8 cellular contexts compared by ENCODE assay signal in genomic region chr3:128074851-128075515, GRCh38. TPM values are rescaled to one million over a fixed set of nuclear protein-coding genes. Genes with fewer than 3 reads are reported as not detected.
DNase-seq lines count a peak whose midpoint lies in the region; ATAC-seq and TF ChIP-seq lines count a peak whose summit lies in the region.

No MANE protein-coding gene starts in this region.

- no peak for ATAC-seq in GM18870 (IDR thresholded peaks at IDR 0.05; ENCODE audit: unreplicated experiment)

- in situ Hi-C loops in KBM-7 (cut with MboI; ENCODE audit: low pct_unique_long_range_greater_than_20kb, low sequenced_read_pairs), result no loop called here

- intact Hi-C loops in esophagus squamous epithelium (cut with DNase I), result no loop called here

- peak; percentile 65 for DNase-seq in DMS53 (lab: John Stamatoyannopoulos, UW)
- peak; percentile 25 for DNase-seq in NCI-H774 (lab: John Stamatoyannopoulos, UW)
- no peak for DNase-seq in esophagus squamous epithelium (lab: John Stamatoyannopoulos, UW)
- peak; percentile 77 for DNase-seq in osteoblast (ENCODE audit: insufficient read length, low spot score, missing footprints)
- no peak for DNase-seq in NCI-H82 treated with DMSO at 0.1 percent for 48 hours (lab: John Stamatoyannopoulos, UW; ENCODE audit: unreplicated experiment)
- DNase-seq in KG1 (lab: John Stamatoyannopoulos, UW), result no peak
- DNase-seq in KBM-7, result no peak

- peak overlapping the region; percentile 85 for H3K4me2 ChIP-seq in osteoblast (ENCODE audit: insufficient read depth, low read length)

- peaks cover 35% of the 10 kb centered on the region for H3K79me2 ChIP-seq in osteoblast (ENCODE audit: insufficient read depth, low read length)

- no peak for TF ChIP-seq CTCF in esophagus squamous epithelium (IDR thresholded peaks at IDR 0.05)
- no peak for TF ChIP-seq CTCF in osteoblast (IDR thresholded peaks at IDR 0.05; ENCODE audit: extremely low read depth, low read depth, low read length)

- TF ChIP-seq POLR2A in esophagus squamous epithelium (IDR thresholded peaks at IDR 0.05), result no peak

- H3K4me1 ChIP-seq in esophagus squamous epithelium (peaks cover 18 to 47% (median 19%) of the 10 kb centered on the region in 3 donors), osteoblast (ENCODE audit: insufficient read depth, low read length) (peaks cover 19% of the 10 kb centered on the region)

- H3K27ac ChIP-seq in esophagus squamous epithelium (peak overlapping the region; percentile 31 to 71 (median 67)), osteoblast (ENCODE audit: low read depth, low read length) (no peak overlapping the region)

- H3K27me3 ChIP-seq in esophagus squamous epithelium, result no peaks in the 10 kb centered on the region
- no peaks in the 10 kb centered on the region for H3K27me3 ChIP-seq in osteoblast (ENCODE audit: insufficient read depth, low read length)

- peaks cover 8 to 55% (median 15%) of the 10 kb centered on the region in 3 donors for H3K36me3 ChIP-seq in esophagus squamous epithelium
- H3K36me3 ChIP-seq in osteoblast (ENCODE audit: insufficient read depth, low read length), result peaks cover 44% of the 10 kb centered on the region

- peak overlapping the region; percentile 5 for H2AFZ ChIP-seq in osteoblast (ENCODE audit: low read length)

- peaks cover 69% of the 10 kb centered on the region for H4K20me1 ChIP-seq in osteoblast (ENCODE audit: insufficient read depth, low read length)

- H3K4me3 ChIP-seq in esophagus squamous epithelium, result peak overlapping the region; percentile 37 to 70 (median 60)
- H3K4me3 ChIP-seq in osteoblast (ENCODE audit: insufficient read depth, low read length), result peak overlapping the region; percentile 68

- H3K9me3 ChIP-seq in esophagus squamous epithelium, result no peaks in the 10 kb centered on the region
- no peaks in the 10 kb centered on the region for H3K9me3 ChIP-seq in osteoblast (ENCODE audit: low read depth, low read length)

- 8% methylated on average over 7 of the region's 7 CpGs for WGBS in esophagus squamous epithelium, 2 donors

RNA-seq across cellular contexts. Expression of gene SEC61A1, which starts 22.7 kb away (rescaled TPM):
- total RNA-seq in esophagus squamous epithelium (100 to 1,000 TPM in 3 of 4 donors, 10 to 100 TPM in 1; 99.9 to 183 (median 124) TPM), osteoblast (350 and 355 TPM in 2 replicates)

RNA-seq across cellular contexts. Expression of gene RUVBL1, which starts 48.6 kb away (rescaled TPM):
- total RNA-seq in esophagus squamous epithelium (10 to 100 TPM; 17.6 to 50.4 (median 34.3) TPM), osteoblast (40.1 and 41.6 TPM in 2 replicates)

Comparison
In these comparisons a context has a peak if more than half of its experiments do, and no peak if none do; other contexts are left out.
1. DNase-seq: peak in DMS53 (single experiment), NCI-H774 (single experiment) and osteoblast (single experiment); none in esophagus squamous epithelium (single experiment), NCI-H82 treated with DMSO at 0.1 percent for 48 hours (single experiment), KG1 (single experiment) and KBM-7 (single experiment).